10 cellular contexts compared by ENCODE assay signal in genomic region chr16:25006504-25007055, GRCh38. TPM values are rescaled to one million over a fixed set of nuclear protein-coding genes. Genes with fewer than 3 reads are reported as not detected.
DNase-seq lines count a peak whose midpoint lies in the region; TF ChIP-seq lines count a peak whose summit lies in the region.
"Had no signal": no experiment of that assay in that cellular context is flagged by ENCODE, and none has a peak within 500 bp of the region (broad histone marks: within the 10 kb centered on the region; RNA-seq: fewer than 3 reads in every experiment).

No MANE protein-coding gene starts in this region.

- TF ChIP-seq CTCF in PC-9 (conservative IDR thresholded peaks at IDR 0.05) (no peak), fibroblast of pulmonary artery (IDR thresholded peaks at IDR 0.05; ENCODE audit: low read length, missing control alignments) (no peak), endodermal cell (conservative IDR thresholded peaks at IDR 0.05) (no peak)

- no peaks in the 10 kb centered on the region; the same call in 1 of the 2 replicates for H4K20me1 ChIP-seq in PC-9 (ENCODE audit: insufficient read depth)

- no peak overlapping the region for H2BK12ac ChIP-seq in trophoblast cell (ENCODE audit: low read length)

- no peaks in the 10 kb centered on the region for H3K9me3 ChIP-seq in PC-9 (ENCODE audit: insufficient read depth, low read depth)
- no peaks in the 10 kb centered on the region for H3K9me3 ChIP-seq in trophoblast cell (ENCODE audit: insufficient read depth, low read depth, low read length)
- no peaks in the 10 kb centered on the region for H3K9me3 ChIP-seq in endodermal cell (ENCODE audit: control insufficient read depth, low read length)

- no peak overlapping the region for H3K14ac ChIP-seq in trophoblast cell (ENCODE audit: low read length)

- H3K4me1 ChIP-seq in PC-9 (replicated peaks; ENCODE audit: insufficient read depth), result peaks cover 5% of the 10 kb centered on the region; the same call in 1 of the 2 replicates
- H3K4me1 ChIP-seq in trophoblast cell (ENCODE audit: control insufficient read depth in 1 of 2, insufficient read depth in 2 of 2, low read length in 2 of 2), result peaks cover 3 to 4% of the 10 kb centered on the region in 2 experiments
- H3K4me1 ChIP-seq in endodermal cell (ENCODE audit: control insufficient read depth, insufficient read depth, low read length), result no peaks in the 10 kb centered on the region

- DNase-seq in EH (ENCODE audit: low read depth), result peak; percentile 92
- peak; percentile 54 to 64 for DNase-seq in PC-9
- peak; percentile 72 for DNase-seq in fibroblast of pulmonary artery (ENCODE audit: low read depth)
- peak; percentile 99 for DNase-seq in trophoblast cell
- no peak for DNase-seq in glomerular visceral epithelial cell (ENCODE audit: extremely low spot score)
- no peak for DNase-seq in endodermal cell
- no peak for DNase-seq in NCI-H82 treated with DMSO at 0.1 percent for 48 hours (lab: John Stamatoyannopoulos, UW; ENCODE audit: unreplicated experiment)
- no peak for DNase-seq in NCI-H1105 (lab: John Stamatoyannopoulos, UW)
- DNase-seq: dermis blood vessel endothelial cell, PC-3 had no signal

- H3K27me3 Mint-ChIP-seq in endodermal cell (ENCODE audit: insufficient read depth), result no peaks in the 10 kb centered on the region

- H2BK5ac ChIP-seq in trophoblast cell (ENCODE audit: low read depth, low read length, poor library complexity), result no peak overlapping the region

- H3K4me3 ChIP-seq in PC-9, result no peak overlapping the region
- H3K4me3 ChIP-seq in fibroblast of pulmonary artery (replicated peaks; ENCODE audit: low read depth, low read length), result no peak overlapping the region
- H3K4me3 ChIP-seq in trophoblast cell (ENCODE audit: low read depth, low read length), result no peak overlapping the region
- no peak overlapping the region for H3K4me3 ChIP-seq in endodermal cell (ENCODE audit: low read length)

- H3K36me3 Mint-ChIP-seq in endodermal cell (ENCODE audit: low read depth), result peaks cover 13% of the 10 kb centered on the region

- peaks cover 6% of the 10 kb centered on the region; the same call in 1 of the 2 replicates for H3F3A ChIP-seq in PC-9 (ENCODE audit: insufficient read depth, low read depth)

- H4K8ac ChIP-seq in trophoblast cell (ENCODE audit: low read depth, low read length), result no peak overlapping the region

- H3K4me1 Mint-ChIP-seq in endodermal cell, result peaks cover 9% of the 10 kb centered on the region

- no peaks in the 10 kb centered on the region for H3K9me3 Mint-ChIP-seq in endodermal cell

- H2BK120ac ChIP-seq in trophoblast cell (ENCODE audit: insufficient read depth, low read length, poor library complexity), result no peak overlapping the region

- no peak overlapping the region for H3K27ac Mint-ChIP-seq in endodermal cell

- H2AFZ ChIP-seq in PC-9 (no peak overlapping the region), trophoblast cell (ENCODE audit: insufficient read depth, low read length, poor library complexity) (no peak overlapping the region)

- no peaks in the 10 kb centered on the region for H3K27me3 ChIP-seq in PC-9 (ENCODE audit: insufficient read depth, low read depth)
- H3K27me3 ChIP-seq in trophoblast cell (ENCODE audit: insufficient read depth, low read length), result no peaks in the 10 kb centered on the region
- H3K27me3 ChIP-seq in endodermal cell (ENCODE audit: control insufficient read depth, insufficient read depth, low read length, poor library complexity, severe bottlenecking), result no peaks in the 10 kb centered on the region

- H3K4me3 Mint-ChIP-seq in endodermal cell, result no peak overlapping the region

- CTCF ChIA-PET in PC-9 (lab: Charles Lee), result no interaction called here

- no CpG with 5 or more reads among the region's 6 CpGs for WGBS in trophoblast cell (ENCODE audit: extremely low coverage, insufficient coverage, insufficient read length)
- WGBS in endodermal cell (ENCODE audit: insufficient coverage in 1 of 2, insufficient read length in 1 of 2), 2 experiments, result 89 to 94% methylated on average over 3 to 6 of the region's 6 CpGs

- H3K23ac ChIP-seq in trophoblast cell (ENCODE audit: low read length), result no peak overlapping the region

- H3K4me2 ChIP-seq in PC-9 (no peak overlapping the region), trophoblast cell (ENCODE audit: low read length) (no peak overlapping the region)

- no TSS peak for BruUV-seq in PC-9 (replicated peaks; lab: Mats Ljungman, UMichigan)

- no peak overlapping the region for H3K4ac ChIP-seq in trophoblast cell (ENCODE audit: low read depth, low read length)

- no peak overlapping the region for H2AK5ac ChIP-seq in trophoblast cell (ENCODE audit: low read length)

- no peak overlapping the region for H4K91ac ChIP-seq in trophoblast cell (ENCODE audit: low read depth, low read length)

- H3K36me3 ChIP-seq in PC-9 (ENCODE audit: low read depth) (0 out of 2 replicates have a peak, but pooled peaks cover 3% of the 10 kb centered on the region), trophoblast cell (ENCODE audit: control insufficient read depth in 1 of 2, insufficient read depth in 2 of 2, low read length in 2 of 2) (peaks cover 3 to 4% of the 10 kb centered on the region in 2 experiments), endodermal cell (ENCODE audit: control insufficient read depth, insufficient read depth, low read length) (peaks cover 10% of the 10 kb centered on the region)

- H3K79me1 ChIP-seq in trophoblast cell (ENCODE audit: low read length), result no peaks in the 10 kb centered on the region

- H3K9me2 ChIP-seq in PC-9 (ENCODE audit: insufficient read depth), result no peaks in the 10 kb centered on the region

- H3K27ac ChIP-seq in PC-9, result no peak overlapping the region
- no peak overlapping the region for H3K27ac ChIP-seq in trophoblast cell (ENCODE audit: low read depth, low read length)
- H3K27ac ChIP-seq in endodermal cell (ENCODE audit: low read depth, low read length), result no peak overlapping the region

- H3K79me2 ChIP-seq in PC-9 (ENCODE audit: low read depth), result peaks cover 64% of the 10 kb centered on the region
- H3K79me2 ChIP-seq in trophoblast cell (ENCODE audit: control insufficient read depth, insufficient read depth, low read length, poor library complexity), result no peaks in the 10 kb centered on the region

- no peak overlapping the region for H3K18ac ChIP-seq in trophoblast cell (ENCODE audit: low read length)

- H3K9ac ChIP-seq in trophoblast cell (ENCODE audit: low read length) (no peak overlapping the region), endodermal cell (ENCODE audit: extremely low read depth, low read length, poor library complexity, severe bottlenecking) (no peak overlapping the region)

- no peak overlapping the region for H4K12ac ChIP-seq in trophoblast cell (ENCODE audit: low read depth, low read length)

- POLR2A ChIA-PET in PC-9 (lab: Charles Lee; ENCODE audit: unreplicated experiment), result no interaction called here

- intact Hi-C loops in PC-9 (cut with micrococcal nuclease; ENCODE audit: unreplicated experiment), result loop anchor here (1.0 kb wide), 1 partner anchor 8 kb away; no protein-coding TSS in a partner anchor

RNA-seq across cellular contexts. Expression of gene ARHGAP17, which starts 8.6 kb away (rescaled TPM):
- total RNA-seq in PC-9 (2021) (69.6 and 74.6 TPM in 2 replicates), endodermal cell (100 to 1,000 TPM in 1 of 2 donors, 10 to 100 TPM in 1; 95.0 to 106 TPM)
- polyA plus RNA-seq in trophoblast cell (2013), result 56.6 and 59.3 TPM in 2 replicates
- 59.0 TPM for polyA plus RNA-seq in endodermal cell (2013, experiment 1 of 2)
- polyA plus RNA-seq in endodermal cell (2013, experiment 2 of 2), result 53.9 TPM

Comparison
In these comparisons a context has a peak if more than half of its experiments do, and no peak if none do; other contexts are left out.
1. DNase-seq: peak in EH (single experiment), PC-9 (2 of 2), fibroblast of pulmonary artery (single experiment) and trophoblast cell (2 of 2); none in glomerular visceral epithelial cell (single experiment), endodermal cell (single experiment), NCI-H82 treated with DMSO at 0.1 percent for 48 hours (single experiment) and NCI-H1105 (single experiment).